ENCODE assay signal across 15 cellular contexts in the genomic region with DNA sequence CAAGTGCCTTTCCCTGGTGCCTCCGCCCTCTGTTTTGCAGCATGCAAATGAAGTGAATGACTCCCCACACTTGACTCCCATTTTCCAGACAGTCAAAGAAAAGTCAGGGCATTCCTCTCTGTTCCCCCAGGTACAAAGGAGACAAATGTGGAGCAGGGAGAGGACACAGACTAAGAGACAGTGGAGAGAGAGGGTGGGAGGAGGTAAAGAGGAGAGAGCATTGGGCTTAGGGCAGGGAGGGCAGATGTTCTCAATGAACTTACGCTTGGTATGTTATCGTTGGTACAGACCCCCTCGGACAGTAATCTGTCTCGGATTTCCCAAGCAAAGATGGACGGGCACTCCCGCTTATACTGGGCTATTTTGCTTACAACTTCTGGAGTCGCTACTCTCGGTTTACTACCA. TPM values are rescaled to one million over a fixed set of nuclear protein-coding genes. Genes with fewer than 3 reads are reported as not detected.
"Had no signal": no experiment of that assay in that cellular context is flagged by ENCODE, and none has a peak within 500 bp of the region (broad histone marks: within the 10 kb centered on the region; RNA-seq: fewer than 3 reads in every experiment).

No MANE protein-coding gene starts in this region.

- H3K4me3 ChIP-seq: mucosa of descending colon, ovary, suprapubic skin, upper lobe of right lung had no signal

- H3K27ac Mint-ChIP-seq: dendritic cell treated with granulocyte-macrophage colony-stimulating factor and Interleukin-4, amounts not matched to agents 40 ng/mL and 50 ng/mL, for 4 days; nephron had no signal

- DNase-seq: activated CD4-positive, alpha-beta T cell treated with anti-CD3 and anti-CD28 coated beads, Interleukin-2, amount 50 U/mL, for 48 hours; activated CD4-positive, CD25-positive, alpha-beta regulatory T cell treated with anti-CD3 and anti-CD28 coated beads, Interleukin-2, amount 50 U/mL, for 72 hours; activated T-cell treated with anti-CD3 and anti-CD28 coated beads, Interleukin-2, amount 50 U/mL, for 48 hours; left cardiac atrium; mucosa of descending colon; ovary; stimulated activated CD4-positive, alpha-beta T cell treated with anti-CD3 and anti-CD28 coated beads, Interleukin-2, amount 100 ng/mL, for 48 hours; stimulated activated naive CD8-positive, alpha-beta T cell treated with anti-CD3 and anti-CD28 coated beads, Interleukin-15, Interleukin-2, amounts not matched to agents 100 U/mL and 50 U/mL, for 24 hours; T-helper 9 cell; upper lobe of right lung had no signal

- H3K9me3 Mint-ChIP-seq: central memory CD8-positive, alpha-beta T cell had no signal

- H3K36me3 ChIP-seq: ovary, suprapubic skin, upper lobe of right lung had no signal

- H3K4me3 Mint-ChIP-seq: central memory CD8-positive, alpha-beta T cell; dendritic cell treated with granulocyte-macrophage colony-stimulating factor and Interleukin-4, amounts not matched to agents 40 ng/mL and 50 ng/mL, for 4 days; nephron had no signal

- H3K9me3 ChIP-seq: mucosa of descending colon, ovary, suprapubic skin, upper lobe of right lung had no signal

- H3K27ac ChIP-seq: ovary, suprapubic skin, upper lobe of right lung had no signal

RNA-seq across cellular contexts. Expression of a gene that starts 9.8 kb away (rescaled TPM):
- total RNA-seq: left cardiac atrium, lung microvascular endothelial cell, ovary, upper lobe of right lung had no signal
- polyA plus RNA-seq: ovary had no signal
